ENCODE assay signal across 12 cellular contexts in the genomic region with DNA sequence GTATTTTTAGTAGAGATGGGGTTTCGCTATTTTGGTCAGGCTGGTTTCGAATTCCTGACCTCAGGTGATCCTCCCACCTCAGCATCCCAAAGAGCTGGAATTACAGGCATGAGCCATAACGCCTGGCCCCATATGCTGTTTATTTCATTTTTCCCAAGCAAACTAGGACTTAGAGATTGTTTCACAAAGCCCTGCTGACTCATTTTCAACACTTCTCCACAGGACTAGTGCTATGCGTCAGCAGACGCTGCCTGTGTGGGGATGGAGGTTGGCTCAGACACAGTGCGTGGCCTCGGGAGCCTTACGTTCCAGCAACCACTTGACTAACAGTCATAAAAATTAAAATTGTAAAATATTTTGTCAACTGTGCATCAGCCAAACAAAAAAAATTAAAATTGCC. TPM values are rescaled to one million over a fixed set of nuclear protein-coding genes. Genes with fewer than 3 reads are reported as not detected.
DNase-seq lines count a peak whose midpoint lies in the region; ATAC-seq, FAIRE-seq and TF ChIP-seq lines count a peak whose summit lies in the region.
"Had no signal": no experiment of that assay in that cellular context is flagged by ENCODE, and none has a peak within 500 bp of the region (broad histone marks: within the 10 kb centered on the region; RNA-seq: fewer than 3 reads in every experiment).

No MANE protein-coding gene starts in this region.

- H2AFZ ChIP-seq in keratinocyte (ENCODE audit: control insufficient read depth, low read length) = no peak overlapping the region

- no peaks in the 10 kb centered on the region for H3K79me2 ChIP-seq in keratinocyte (ENCODE audit: control insufficient read depth, insufficient read depth, low read length)

- ATAC-seq in activated T-cell treated with anti-CD3 and anti-CD28 coated beads, Interleukin-2, amount 50 U/mL, for 72 hours (replicated peaks in 1 of 2) = peak; percentile 59 to 85

- no peaks in the 10 kb centered on the region for H3K27me3 ChIP-seq in keratinocyte (ENCODE audit: control insufficient read depth, extremely low read depth, insufficient read depth, low read length)
- H3K27me3 ChIP-seq in transverse colon = no peaks in the 10 kb centered on the region
- no peaks in the 10 kb centered on the region for H3K27me3 ChIP-seq in HAP-1 (ENCODE audit: low read depth)

- no peak overlapping the region for H3K9ac ChIP-seq in keratinocyte (ENCODE audit: control insufficient read depth, extremely low read depth, insufficient read depth, low read length)

- 51 to 68% methylated on average over 4 to 8 of the region's 8 CpGs for WGBS in transverse colon (ENCODE audit: low coverage in 1 of 2), 2 donors

- H3K9me3 ChIP-seq in keratinocyte (ENCODE audit: control insufficient read depth, low read depth, low read length) (peaks cover 2% of the 10 kb centered on the region), transverse colon (peaks cover 3 to 4% of the 10 kb centered on the region in 2 donors), HAP-1 (peaks cover 16% of the 10 kb centered on the region)

- no peaks in the 10 kb centered on the region for H4K20me1 ChIP-seq in keratinocyte (ENCODE audit: control insufficient read depth, extremely low read depth, insufficient read depth, low read length)

- H3K4me3 ChIP-seq in astrocyte of the spinal cord (ENCODE audit: low read depth, low read length) (no peak overlapping the region), keratinocyte (ENCODE audit: control insufficient read depth in 2 of 3, extremely low read depth in 1 of 3, insufficient read depth in 2 of 3, low read depth in 1 of 3, low read length in 3 of 3) (no peak overlapping the region), transverse colon (no peak overlapping the region), HAP-1 (no peak overlapping the region)

- H3K36me3 ChIP-seq in keratinocyte (ENCODE audit: control insufficient read depth in 2 of 2, extremely low read depth in 1 of 2, insufficient read depth in 2 of 2, low read length in 2 of 2) (peaks cover 1 to 3% of the 10 kb centered on the region in 2 experiments), transverse colon (no peaks in the 10 kb centered on the region), HAP-1 (replicated peaks) (no peaks in the 10 kb centered on the region)

- H3K9me3 Mint-ChIP-seq in activated T-cell treated with anti-CD3 and anti-CD28 coated beads, Interleukin-2, amount 50 U/mL, for 72 hours = peaks cover 7 to 9% of the 10 kb centered on the region in 2 donors

- H3K36me3 Mint-ChIP-seq in activated T-cell treated with anti-CD3 and anti-CD28 coated beads, Interleukin-2, amount 50 U/mL, for 72 hours (ENCODE audit: insufficient read depth in 2 of 2) = peaks cover 7 to 14% of the 10 kb centered on the region in 2 donors

- intact Hi-C loops in transverse colon (cut with DNase I; ENCODE audit: low total_unique reads) = no loop called here

- TF ChIP-seq EP300 in transverse colon (IDR thresholded peaks at IDR 0.05; ENCODE audit: low read depth) = no peak

- no peak for TF ChIP-seq CTCF in astrocyte of the spinal cord (IDR thresholded peaks at IDR 0.05; ENCODE audit: low read depth, low read length)
- TF ChIP-seq CTCF in keratinocyte (optimal IDR thresholded peaks at IDR 0.05 in 1 of 3, IDR thresholded peaks at IDR 0.05 in 1 of 3, conservative IDR thresholded peaks at IDR 0.05 in 1 of 3; ENCODE audit: extremely low read depth in 1 of 3, insufficient read depth in 2 of 3, low read length in 3 of 3) = no peak
- TF ChIP-seq CTCF in transverse colon (IDR thresholded peaks at IDR 0.05) = no peak

- no peak for FAIRE-seq in keratinocyte (lab: Jason Lieb, UNC)

- in situ Hi-C loops in astrocyte of the spinal cord (cut with HindIII; ENCODE audit: low sequenced_read_pairs) = no loop called here
- in situ Hi-C loops in transverse colon (cut with MboI; ENCODE audit: low pct_ligation_motif_present in 1 of 4, low pct_unique_long_range_greater_than_20kb in 1 of 4, low sequenced_read_pairs in 3 of 4) = no loop called here
- in situ Hi-C loops in HAP-1 (cut with MboI; ENCODE audit: low sequenced_read_pairs) = no loop called here

- peak; percentile 14 to 17 for DNase-seq in activated T-cell treated with anti-CD3 and anti-CD28 coated beads, Interleukin-2, amount 50 U/mL, for 72 hours
- DNase-seq in activated T-cell treated with anti-CD3 and anti-CD28 coated beads for 4 hours (no peak), astrocyte of the spinal cord (ENCODE audit: low read depth, low spot score) (peak; percentile 96), keratinocyte (ENCODE audit: low read depth, low spot score) (peak; percentile 44), transverse colon (peak; percentile 41), SW480 (ENCODE audit: low spot score) (no peak), DMS53 (lab: John Stamatoyannopoulos, UW) (no peak), HAP-1 (ENCODE audit: low spot score in 2 of 2) (no peak)
- DNase-seq: activated T-cell treated with anti-CD3 and anti-CD28 coated beads, Interleukin-2, amount 50 U/mL, for 1 hour; foreskin melanocyte; MM.1S had no signal

- peaks cover 8% of the 10 kb centered on the region for H3K4me1 Mint-ChIP-seq in activated T-cell treated with anti-CD3 and anti-CD28 coated beads, Interleukin-2, amount 50 U/mL, for 72 hours (ENCODE audit: low read depth)

- dilution Hi-C loops in keratinocyte (cut with MboI; ENCODE audit: extremely low pct_ligation_motif_present, low sequenced_read_pairs) = no loop called here

- H3K4me1 ChIP-seq in keratinocyte (ENCODE audit: control insufficient read depth, extremely low read depth, insufficient read depth, low read length) = peaks cover 5% of the 10 kb centered on the region
- peaks cover 0 to 19% (median 7%) of the 10 kb centered on the region in 4 donors for H3K4me1 ChIP-seq in transverse colon
- H3K4me1 ChIP-seq in HAP-1 = no peaks in the 10 kb centered on the region

- no peak overlapping the region for H3K4me3 Mint-ChIP-seq in activated T-cell treated with anti-CD3 and anti-CD28 coated beads, Interleukin-2, amount 50 U/mL, for 72 hours

- no peak overlapping the region for H3K27ac ChIP-seq in keratinocyte (ENCODE audit: control insufficient read depth, insufficient read depth, low read length)
- H3K27ac ChIP-seq in transverse colon = peak overlapping the region; percentile 47 to 73 (median 56)
- H3K27ac ChIP-seq: C4-2B had no signal

- no peak overlapping the region for H3K27ac Mint-ChIP-seq in activated T-cell treated with anti-CD3 and anti-CD28 coated beads, Interleukin-2, amount 50 U/mL, for 72 hours

- no peaks in the 10 kb centered on the region for H3K27me3 Mint-ChIP-seq in activated T-cell treated with anti-CD3 and anti-CD28 coated beads, Interleukin-2, amount 50 U/mL, for 72 hours (ENCODE audit: low read depth)

- H3K9me1 ChIP-seq in keratinocyte (ENCODE audit: control insufficient read depth, extremely low read depth, insufficient read depth, low read length) = no peaks in the 10 kb centered on the region

- H3K4me2 ChIP-seq in keratinocyte (ENCODE audit: control insufficient read depth, extremely low read depth, insufficient read depth, low read depth, low read length) = no peak overlapping the region

- TF ChIP-seq POLR2A in transverse colon (IDR thresholded peaks at IDR 0.05) = no peak

RNA-seq across cellular contexts. Expression of a gene that starts 22.7 kb away (rescaled TPM):
- total RNA-seq in activated T-cell treated with anti-CD3 and anti-CD28 coated beads, Interleukin-2, amount 50 U/mL, for 72 hours = 10 to 100 TPM; 22.8 to 26.8 TPM
- polyA plus RNA-seq in keratinocyte = 30.7 to 38.2 TPM (median 33.3 TPM) in 3 replicates
- polyA plus RNA-seq in keratinocyte (2011; ENCODE audit: low read depth) = 35.0 TPM
- polyA plus RNA-seq in keratinocyte (2011; cell fraction: cytosol; rRNA removed) = 18.4 and 29.9 TPM in 2 replicates
- polyA plus RNA-seq in keratinocyte (2011; cell fraction: nucleus; rRNA removed) = 24.4 and 24.9 TPM in 2 replicates
- polyA plus RNA-seq in keratinocyte (2012; ENCODE audit: low replicate concordance) = 11.7 and 16.3 TPM in 2 replicates
- 30.5 to 61.7 TPM (median 44.9 TPM) in 3 replicates for polyA minus RNA-seq in keratinocyte
- polyA minus RNA-seq in keratinocyte (2011; cell fraction: cytosol; rRNA and poly(A)+ RNA removed) = 23.8 TPM
- 22.2 and 45.6 TPM in 2 replicates for polyA minus RNA-seq in keratinocyte (2011; cell fraction: nucleus; rRNA and poly(A)+ RNA removed)
- 100 to 1,000 TPM in 1 of 4 donors, 10 to 100 TPM in 2, 1 to 10 TPM in 1; 9.4 to 140 (median 25.1) TPM for total RNA-seq in transverse colon

Comparison
In these comparisons a context has a peak if more than half of its experiments do, and no peak if none do; other contexts are left out.
1. DNase-seq: peak in activated T-cell treated with anti-CD3 and anti-CD28 coated beads, Interleukin-2, amount 50 U/mL, for 72 hours (2 of 2), astrocyte of the spinal cord (single experiment), keratinocyte (single experiment) and transverse colon (single experiment); none in activated T-cell treated with anti-CD3 and anti-CD28 coated beads for 4 hours (single experiment), SW480 (single experiment), DMS53 (single experiment) and HAP-1 (0 of 2).